In genomic region chr4:128854433-128854832, GRCh38 we compare ENCODE assay signal across 10 cellular contexts.
A peak's percentile ranks its signal among the peaks of the same experiment; 100 is the strongest.
DNase-seq lines count a peak whose midpoint lies in the region; ATAC-seq, FAIRE-seq and TF ChIP-seq lines count a peak whose summit lies in the region.
"Had no signal": no experiment of that assay in that cellular context is flagged by ENCODE, and none has a peak within 500 bp of the region (broad histone marks: within the 10 kb centered on the region; RNA-seq: fewer than 3 reads in every experiment).

No MANE protein-coding gene starts in this region.

- POLR2A ChIA-PET in RWPE1 (lab: Yijun Ruan, JAX; ENCODE audit: low non-redundant PET): no interaction called here

- H3K27ac ChIP-seq in RWPE1: no peak overlapping the region

- in situ Hi-C loops in astrocyte of the spinal cord (cut with HindIII; ENCODE audit: low sequenced_read_pairs): no loop called here

- DNase-seq in AG08395 (ENCODE audit: low spot score) (peak; percentile 32), GM19239 (ENCODE audit: insufficient read length, low spot score) (no peak), astrocyte of the spinal cord (ENCODE audit: low read depth, low spot score) (peak; percentile 53), RWPE1 (ENCODE audit: low spot score) (no peak), NCI-H1436 (lab: John Stamatoyannopoulos, UW) (no peak)
- DNase-seq: activated effector memory CD4-positive, alpha-beta T cell treated with Interleukin-2 at 50 U/mL for 16 hours; DMS53 had no signal

- H3K4me3 ChIP-seq in astrocyte of the spinal cord (ENCODE audit: low read depth, low read length): no peak overlapping the region

- TF ChIP-seq CTCF in astrocyte of the spinal cord (IDR thresholded peaks at IDR 0.05; ENCODE audit: low read depth, low read length) (no peak), RWPE1 (conservative IDR thresholded peaks at IDR 0.05; ENCODE audit: low read depth) (no peak)

- CTCF ChIA-PET in RWPE1 (lab: Yijun Ruan, JAX): no interaction called here

- peak; percentile 64 for ATAC-seq in HG03196 (IDR thresholded peaks at IDR 0.05; ENCODE audit: unreplicated experiment)
- no peak for ATAC-seq in HG03571 (IDR thresholded peaks at IDR 0.05; ENCODE audit: unreplicated experiment)
- no peak for ATAC-seq in HG02973 (IDR thresholded peaks at IDR 0.05; ENCODE audit: unreplicated experiment)

- FAIRE-seq in GM19239 (lab: Jason Lieb, UNC): peak; percentile 61

Comparison
In these comparisons a context has a peak if more than half of its experiments do, and no peak if none do; other contexts are left out.
1. DNase-seq: peak in AG08395 (single experiment) and astrocyte of the spinal cord (single experiment); none in GM19239 (single experiment), RWPE1 (single experiment) and NCI-H1436 (single experiment).